Comparison of ENCODE assay signal across 30 cellular contexts in genomic region chr20:54037525-54037924, GRCh38. TPM values are rescaled to one million over a fixed set of nuclear protein-coding genes. Genes with fewer than 3 reads are reported as not detected.
"Had no signal": no experiment of that assay in that cellular context is flagged by ENCODE, and none has a peak within 500 bp of the region (broad histone marks: within the 10 kb centered on the region; RNA-seq: fewer than 3 reads in every experiment).

No MANE protein-coding gene starts in this region.

- H3K36me3 Mint-ChIP-seq: stimulated activated effector memory CD8-positive, alpha-beta T cell treated with anti-CD3 and anti-CD28 coated beads, Interleukin-12 subunit alpha, Interleukin-12 subunit beta, amount 100 ng/mL, for 72 hours; stimulated activated memory B cell treated with anti-CD40 and anti-IgM and Interleukin-4, amounts not matched to agents 10 μg/mL and 1 μg/mL and 100 μg/mL, for 72 hours; stimulated activated naive B cell treated with anti-CD40 and anti-IgM and Interleukin-4, amounts not matched to agents 10 μg/mL and 1 μg/mL and 100 μg/mL, for 72 hours; type B pancreatic cell had no signal

- H3K4me3 ChIP-seq: stomach, suprapubic skin, testis, thoracic aorta, thyroid gland, tibial artery, tibial nerve, transverse colon, upper lobe of left lung, upper lobe of right lung, uterus, vagina had no signal

- H3K4me3 Mint-ChIP-seq: stimulated activated effector memory CD8-positive, alpha-beta T cell treated with anti-CD3 and anti-CD28 coated beads, Interleukin-12 subunit alpha, Interleukin-12 subunit beta, amount 100 ng/mL, for 72 hours; stimulated activated memory B cell treated with anti-CD40 and anti-IgM and Interleukin-4, amounts not matched to agents 10 μg/mL and 1 μg/mL and 100 μg/mL, for 72 hours; stimulated activated naive B cell treated with anti-CD40 and anti-IgM and Interleukin-4, amounts not matched to agents 10 μg/mL and 1 μg/mL and 100 μg/mL, for 72 hours; stimulated activated naive CD8-positive, alpha-beta T cell treated with anti-CD3 and anti-CD28 coated beads, Interleukin-15, amount 100 ng/mL, for 72 hours; stimulated activated naive CD8-positive, alpha-beta T cell treated with anti-CD3 and anti-CD28 coated beads, Interleukin-15, Interleukin-2, amounts not matched to agents 100 ng/mL and 50 ng/mL, for 24 hours; type B pancreatic cell had no signal

- FAIRE-seq: urothelium cell line had no signal

- H3K27me3 ChIP-seq: stomach, suprapubic skin, testis, thyroid gland, tibial artery, tibial nerve, transverse colon, upper lobe of left lung, upper lobe of right lung, uterus, vagina had no signal

- H3K27me3 Mint-ChIP-seq: stimulated activated memory B cell treated with anti-CD40 and anti-IgM and Interleukin-4, amounts not matched to agents 10 μg/mL and 1 μg/mL and 100 μg/mL, for 72 hours; type B pancreatic cell had no signal

- DNase-seq: stimulated activated CD4-positive, alpha-beta T cell treated with anti-CD3 and anti-CD28 coated beads, Interleukin-2, amount 100 ng/mL, for 48 hours; stimulated activated CD4-positive, alpha-beta T cell treated with anti-CD3 and anti-CD28 coated beads, Interleukin-4, amount 100 ng/mL, for 1 hour; stimulated activated CD4-positive, alpha-beta T cell treated with anti-CD3 and anti-CD28 coated beads, Interleukin-4, amount 100 ng/mL, for 24 hours; stimulated activated CD4-positive, alpha-beta T cell treated with anti-CD3 and anti-CD28 coated beads, Interleukin-4, amount 100 ng/mL, for 4 hours; stimulated activated CD8-positive, alpha-beta memory T cell treated with anti-CD3 and anti-CD28 coated beads, Interleukin-4, amount 100 ng/mL, for 48 hours; stimulated activated naive B cell treated with anti-CD40 and anti-IgM and Interleukin-4, amounts not matched to agents 10 μg/mL and 1 μg/mL and 100 μg/mL, for 72 hours; stimulated activated naive CD4-positive, alpha-beta T cell; stimulated activated naive CD4-positive, alpha-beta T cell treated with Interleukin-2 at 50 U/mL for 16 hours; stimulated activated naive CD8-positive, alpha-beta T cell treated with anti-CD3 and anti-CD28 coated beads, Interleukin-15, amount 100 ng/mL, for 72 hours; stimulated activated naive CD8-positive, alpha-beta T cell treated with anti-CD3 and anti-CD28 coated beads, Interleukin-15, Interleukin-2, amounts not matched to agents 100 U/mL and 50 U/mL, for 24 hours; stomach; substantia nigra; testis; thyroid gland; tibial artery; transverse colon; trophoblast cell; upper lobe of left lung; upper lobe of right lung; uterus had no signal

- ATAC-seq: stimulated activated effector memory CD8-positive, alpha-beta T cell treated with anti-CD3 and anti-CD28 coated beads, Interleukin-12 subunit alpha, Interleukin-12 subunit beta, amount 100 ng/mL, for 72 hours; stimulated activated memory B cell treated with anti-CD40 and anti-IgM and Interleukin-4, amounts not matched to agents 10 μg/mL and 1 μg/mL and 100 μg/mL, for 72 hours; stimulated activated naive B cell treated with anti-CD40 and anti-IgM and Interleukin-4, amounts not matched to agents 10 μg/mL and 1 μg/mL and 100 μg/mL, for 72 hours; stimulated activated naive CD8-positive, alpha-beta T cell treated with anti-CD3 and anti-CD28 coated beads, Interleukin-15, amount 100 ng/mL, for 72 hours; stimulated activated naive CD8-positive, alpha-beta T cell treated with anti-CD3 and anti-CD28 coated beads, Interleukin-15, Interleukin-2, amounts not matched to agents 100 U/mL and 50 U/mL, for 24 hours; upper lobe of right lung had no signal

- H3K4me1 Mint-ChIP-seq: stimulated activated effector memory CD8-positive, alpha-beta T cell treated with anti-CD3 and anti-CD28 coated beads, Interleukin-12 subunit alpha, Interleukin-12 subunit beta, amount 100 ng/mL, for 72 hours; stimulated activated memory B cell treated with anti-CD40 and anti-IgM and Interleukin-4, amounts not matched to agents 10 μg/mL and 1 μg/mL and 100 μg/mL, for 72 hours; stimulated activated naive B cell treated with anti-CD40 and anti-IgM and Interleukin-4, amounts not matched to agents 10 μg/mL and 1 μg/mL and 100 μg/mL, for 72 hours; stimulated activated naive CD8-positive, alpha-beta T cell treated with anti-CD3 and anti-CD28 coated beads, Interleukin-15, amount 100 ng/mL, for 72 hours had no signal

- H3K27ac ChIP-seq: stomach, suprapubic skin, testis, thoracic aorta, thyroid gland, tibial artery, tibial nerve, transverse colon, upper lobe of left lung, upper lobe of right lung, uterus, vagina had no signal

- H3K27ac Mint-ChIP-seq: stimulated activated effector memory CD8-positive, alpha-beta T cell treated with anti-CD3 and anti-CD28 coated beads, Interleukin-12 subunit alpha, Interleukin-12 subunit beta, amount 100 ng/mL, for 72 hours; stimulated activated memory B cell treated with anti-CD40 and anti-IgM and Interleukin-4, amounts not matched to agents 10 μg/mL and 1 μg/mL and 100 μg/mL, for 72 hours; stimulated activated naive B cell treated with anti-CD40 and anti-IgM and Interleukin-4, amounts not matched to agents 10 μg/mL and 1 μg/mL and 100 μg/mL, for 72 hours; stimulated activated naive CD8-positive, alpha-beta T cell treated with anti-CD3 and anti-CD28 coated beads, Interleukin-15, amount 100 ng/mL, for 72 hours; stimulated activated naive CD8-positive, alpha-beta T cell treated with anti-CD3 and anti-CD28 coated beads, Interleukin-15, Interleukin-2, amounts not matched to agents 100 ng/mL and 50 ng/mL, for 24 hours; type B pancreatic cell had no signal

- H3K4me1 ChIP-seq: stomach, suprapubic skin, testis, thyroid gland, tibial artery, tibial nerve, transverse colon, upper lobe of left lung, upper lobe of right lung, uterus, vagina had no signal

- H3K9me3 Mint-ChIP-seq: stimulated activated memory B cell treated with anti-CD40 and anti-IgM and Interleukin-4, amounts not matched to agents 10 μg/mL and 1 μg/mL and 100 μg/mL, for 72 hours; stimulated activated naive CD8-positive, alpha-beta T cell treated with anti-CD3 and anti-CD28 coated beads, Interleukin-15, Interleukin-2, amounts not matched to agents 100 ng/mL and 50 ng/mL, for 24 hours had no signal

- H3K36me3 ChIP-seq: stomach, suprapubic skin, thoracic aorta, thyroid gland, tibial artery, tibial nerve, transverse colon, upper lobe of left lung, upper lobe of right lung, uterus, vagina had no signal

- H3K9me3 ChIP-seq: suprapubic skin, testis, thyroid gland, tibial artery, tibial nerve, transverse colon, upper lobe of left lung, upper lobe of right lung, vagina had no signal

RNA-seq across cellular contexts. Expression of gene BCAS1, which starts 32.9 kb away (rescaled TPM):
- total RNA-seq: subcutaneous adipose tissue had no signal
